Comparison of ENCODE assay signal across 8 cellular contexts in genomic region chr21:34129971-34130597, GRCh38. TPM values are rescaled to one million over a fixed set of nuclear protein-coding genes. Genes with fewer than 3 reads are reported as not detected.
DNase-seq lines count a peak whose midpoint lies in the region; ATAC-seq and TF ChIP-seq lines count a peak whose summit lies in the region.

No MANE protein-coding gene starts in this region.

- H3K4me1 ChIP-seq in HUES64 (ENCODE audit: insufficient read depth, low read length) (peaks cover 49% of the 10 kb centered on the region), hepatocyte (ENCODE audit: insufficient read depth) (peaks cover 46% of the 10 kb centered on the region)

- H3K36me3 Mint-ChIP-seq in activated T-helper 1 cell treated with anti-CD3 and anti-CD28 coated beads, Interleukin-12 subunit alpha, Interleukin-12 subunit beta, Interleukin-2, Interleukin-4 antibody, amounts not matched to agents 30 ng/mL and 10 ng/mL and 1 ng/mL, durations not matched to agents 14 hours and 24 hours and 36 hours (ENCODE audit: low read depth) = peaks cover 61% of the 10 kb centered on the region
- H3K36me3 Mint-ChIP-seq in stimulated activated effector memory CD8-positive, alpha-beta T cell treated with anti-CD3 and anti-CD28 coated beads, Interleukin-12 subunit alpha, Interleukin-12 subunit beta, amount 100 ng/mL, for 72 hours = peaks cover 81% of the 10 kb centered on the region

- H3K4me3 ChIP-seq in HUES64 (ENCODE audit: low read length) (peak overlapping the region; percentile 5; the same call in 1 of the 2 replicates), hepatocyte (no peak overlapping the region)

- peak overlapping the region; percentile 69 for H3K4me3 Mint-ChIP-seq in activated T-helper 1 cell treated with anti-CD3 and anti-CD28 coated beads, Interleukin-12 subunit alpha, Interleukin-12 subunit beta, Interleukin-2, Interleukin-4 antibody, amounts not matched to agents 30 ng/mL and 10 ng/mL and 1 ng/mL, durations not matched to agents 14 hours and 24 hours and 36 hours
- H3K4me3 Mint-ChIP-seq in stimulated activated effector memory CD8-positive, alpha-beta T cell treated with anti-CD3 and anti-CD28 coated beads, Interleukin-12 subunit alpha, Interleukin-12 subunit beta, amount 100 ng/mL, for 72 hours = peak overlapping the region; percentile 28

- H3K9me3 ChIP-seq in HUES64 (ENCODE audit: insufficient read depth, low read depth, low read length) (no peaks in the 10 kb centered on the region), hepatocyte (ENCODE audit: low read depth) (no peaks in the 10 kb centered on the region)

- H4K20me1 ChIP-seq in hepatocyte (ENCODE audit: insufficient read depth, poor library complexity, severe bottlenecking) = no peaks in the 10 kb centered on the region

- peaks cover 5% of the 10 kb centered on the region for H3K9me3 Mint-ChIP-seq in activated T-helper 1 cell treated with anti-CD3 and anti-CD28 coated beads, Interleukin-12 subunit alpha, Interleukin-12 subunit beta, Interleukin-2, Interleukin-4 antibody, amounts not matched to agents 30 ng/mL and 10 ng/mL and 1 ng/mL, durations not matched to agents 14 hours and 24 hours and 36 hours
- no peaks in the 10 kb centered on the region for H3K9me3 Mint-ChIP-seq in stimulated activated effector memory CD8-positive, alpha-beta T cell treated with anti-CD3 and anti-CD28 coated beads, Interleukin-12 subunit alpha, Interleukin-12 subunit beta, amount 100 ng/mL, for 72 hours

- peak overlapping the region; percentile 46; the same call in 1 of the 2 replicates for H3K9ac ChIP-seq in HUES64 (ENCODE audit: low read depth, low read length)

- ATAC-seq in stimulated activated effector memory CD8-positive, alpha-beta T cell treated with anti-CD3 and anti-CD28 coated beads, Interleukin-12 subunit alpha, Interleukin-12 subunit beta, amount 100 ng/mL, for 72 hours = no peak
- ATAC-seq in HG03159 (IDR thresholded peaks at IDR 0.05; ENCODE audit: unreplicated experiment) (no peak), HG03521 (IDR thresholded peaks at IDR 0.05; ENCODE audit: unreplicated experiment) (no peak), GM18498 (IDR thresholded peaks at IDR 0.05; ENCODE audit: unreplicated experiment) (no peak)

- H3K4me1 Mint-ChIP-seq in activated T-helper 1 cell treated with anti-CD3 and anti-CD28 coated beads, Interleukin-12 subunit alpha, Interleukin-12 subunit beta, Interleukin-2, Interleukin-4 antibody, amounts not matched to agents 30 ng/mL and 10 ng/mL and 1 ng/mL, durations not matched to agents 14 hours and 24 hours and 36 hours (ENCODE audit: low read depth) = peaks cover 87% of the 10 kb centered on the region
- H3K4me1 Mint-ChIP-seq in stimulated activated effector memory CD8-positive, alpha-beta T cell treated with anti-CD3 and anti-CD28 coated beads, Interleukin-12 subunit alpha, Interleukin-12 subunit beta, amount 100 ng/mL, for 72 hours = peaks cover 64% of the 10 kb centered on the region

- DNase-seq in activated T-helper 1 cell treated with anti-CD3 and anti-CD28 coated beads, Interleukin-12 subunit alpha, Interleukin-12 subunit beta, Interleukin-2, Interleukin-4 antibody, amounts not matched to agents 30 ng/mL and 10 ng/mL and 1 ng/mL, durations not matched to agents 14 hours and 24 hours and 36 hours (ENCODE audit: low spot score) = no peak
- DNase-seq in hepatocyte (ENCODE audit: low spot score) = peak; percentile 52
- peak in 1 of 2 donors; percentile 42 for DNase-seq in stimulated activated effector memory CD8-positive, alpha-beta T cell treated with anti-CD3 and anti-CD28 coated beads, Interleukin-12 subunit alpha, Interleukin-12 subunit beta, amount 100 ng/mL, for 72 hours (ENCODE audit: low spot score in 2 of 2)
- DNase-seq in mucosa of gallbladder (ENCODE audit: low spot score) = no peak

- H3K27me3 ChIP-seq in HUES64 (ENCODE audit: insufficient read depth, low read length) (no peaks in the 10 kb centered on the region), hepatocyte (no peaks in the 10 kb centered on the region)

- H3K27ac Mint-ChIP-seq in activated T-helper 1 cell treated with anti-CD3 and anti-CD28 coated beads, Interleukin-12 subunit alpha, Interleukin-12 subunit beta, Interleukin-2, Interleukin-4 antibody, amounts not matched to agents 30 ng/mL and 10 ng/mL and 1 ng/mL, durations not matched to agents 14 hours and 24 hours and 36 hours = peak overlapping the region; percentile 97
- peak overlapping the region; percentile 92 for H3K27ac Mint-ChIP-seq in stimulated activated effector memory CD8-positive, alpha-beta T cell treated with anti-CD3 and anti-CD28 coated beads, Interleukin-12 subunit alpha, Interleukin-12 subunit beta, amount 100 ng/mL, for 72 hours

- peak overlapping the region; percentile 70 for H3K4me2 ChIP-seq in hepatocyte

- H3K9me2 ChIP-seq in hepatocyte (replicated peaks; ENCODE audit: insufficient read depth) = no peaks in the 10 kb centered on the region

- no peaks in the 10 kb centered on the region for H3K27me3 Mint-ChIP-seq in activated T-helper 1 cell treated with anti-CD3 and anti-CD28 coated beads, Interleukin-12 subunit alpha, Interleukin-12 subunit beta, Interleukin-2, Interleukin-4 antibody, amounts not matched to agents 30 ng/mL and 10 ng/mL and 1 ng/mL, durations not matched to agents 14 hours and 24 hours and 36 hours (ENCODE audit: insufficient read depth)

- peaks cover 79% of the 10 kb centered on the region for H3K79me2 ChIP-seq in hepatocyte

- no peak overlapping the region for H2AFZ ChIP-seq in hepatocyte

- peak overlapping the region; percentile 65 for H3K27ac ChIP-seq in HUES64 (ENCODE audit: low read depth, low read length)
- peak overlapping the region; percentile 88 for H3K27ac ChIP-seq in hepatocyte

- 42% methylated on average over 4 of the region's 4 CpGs for WGBS in HUES64
- 29% methylated on average over 4 of the region's 4 CpGs for whole genome bisulfite sequencing in hepatocyte (ENCODE audit: low lambda C conversion rate, missing lambda C conversion rate)

- intact Hi-C loops in activated T-helper 1 cell treated with anti-CD3 and anti-CD28 coated beads, Interleukin-12 subunit alpha, Interleukin-12 subunit beta, Interleukin-2, Interleukin-4 antibody, amounts not matched to agents 30 ng/mL and 10 ng/mL and 1 ng/mL, durations not matched to agents 14 hours and 24 hours and 36 hours (cut with micrococcal nuclease) = loop anchor here (1.0 to 5.0 kb wide), 10 partner anchors 25 to 218 kb away; no protein-coding TSS in a partner anchor

- TF ChIP-seq CTCF in hepatocyte (IDR thresholded peaks at IDR 0.05; ENCODE audit: poor library complexity) = no peak

- H3K36me3 ChIP-seq in HUES64 (ENCODE audit: insufficient read depth, low read length) = peaks cover 43% of the 10 kb centered on the region
- H3K36me3 ChIP-seq in hepatocyte (replicated peaks; ENCODE audit: insufficient read depth, low read depth) = no peaks in the 10 kb centered on the region

RNA-seq across cellular contexts. Expression of gene MRPS6, which starts 56.7 kb away (rescaled TPM):
- 130 TPM for polyA plus RNA-seq in HUES64 (2013, experiment 1 of 2)
- 148 TPM for polyA plus RNA-seq in HUES64 (2013, experiment 2 of 2)
- 137 and 139 TPM in 2 replicates for total RNA-seq in activated T-helper 1 cell treated with anti-CD3 and anti-CD28 coated beads, Interleukin-12 subunit alpha, Interleukin-12 subunit beta, Interleukin-2, Interleukin-4 antibody, amounts not matched to agents 30 ng/mL and 10 ng/mL and 1 ng/mL, durations not matched to agents 14 hours and 24 hours and 36 hours
- total RNA-seq in hepatocyte (54.9 and 72.3 TPM in 2 replicates), mucosa of gallbladder (44.9 TPM)
- polyA plus RNA-seq in hepatocyte = 188 and 201 TPM in 2 replicates

RNA-seq across cellular contexts. Expression of gene SLC5A3, which starts 56.7 kb away (rescaled TPM):
- polyA plus RNA-seq in HUES64 (2013, experiment 1 of 2) = 6.8 TPM
- 7.4 TPM for polyA plus RNA-seq in HUES64 (2013, experiment 2 of 2)
- 45.4 and 48.0 TPM in 2 replicates for total RNA-seq in activated T-helper 1 cell treated with anti-CD3 and anti-CD28 coated beads, Interleukin-12 subunit alpha, Interleukin-12 subunit beta, Interleukin-2, Interleukin-4 antibody, amounts not matched to agents 30 ng/mL and 10 ng/mL and 1 ng/mL, durations not matched to agents 14 hours and 24 hours and 36 hours
- 64.0 and 67.1 TPM in 2 replicates for total RNA-seq in hepatocyte
- polyA plus RNA-seq in hepatocyte = 8.1 and 9.2 TPM in 2 replicates
- 19.1 TPM for total RNA-seq in mucosa of gallbladder
